ENCODE assay signal across 19 cellular contexts in the genomic region with DNA sequence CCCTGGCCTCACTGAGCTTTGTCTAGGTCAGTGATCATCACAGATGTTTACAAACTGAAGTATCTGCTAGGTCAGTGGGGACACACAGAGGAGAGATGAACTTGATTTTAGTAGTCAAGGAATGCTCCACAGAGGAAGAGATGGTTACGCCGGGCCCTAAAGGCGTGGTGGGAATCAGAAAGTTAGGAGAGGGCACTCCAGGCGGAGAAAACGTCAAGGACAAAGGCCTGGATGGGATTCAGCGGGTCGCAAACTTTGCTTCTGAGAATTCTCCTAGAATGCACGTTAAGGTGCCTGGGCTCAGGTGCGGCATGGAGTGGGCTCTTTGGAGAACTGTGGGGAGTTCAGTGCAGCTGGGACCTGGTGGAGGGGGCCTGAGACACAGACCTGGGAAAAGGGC.
DNase-seq lines count a peak whose midpoint lies in the region; TF ChIP-seq lines count a peak whose summit lies in the region.
"Had no signal": no experiment of that assay in that cellular context is flagged by ENCODE, and none has a peak within 500 bp of the region (broad histone marks: within the 10 kb centered on the region; RNA-seq: fewer than 3 reads in every experiment).

No MANE protein-coding gene starts in this region.

- in situ Hi-C loops in GM13977 (cut with MboI; ENCODE audit: low pct_unique_long_range_greater_than_20kb, low sequenced_read_pairs, unreplicated experiment), result no loop called here

- no peak for TF ChIP-seq POLR2A in breast epithelium (IDR thresholded peaks at IDR 0.05)

- H2AFZ ChIP-seq in osteoblast (ENCODE audit: low read length), result no peak overlapping the region
- H2AFZ ChIP-seq: GM23338 had no signal

- CTCF ChIA-PET in MCF 10A (lab: Yijun Ruan, JAX), result interaction anchor here (0.5 to 1.1 kb wide), 4 partner anchors 14 to 508 kb away, joined by 3 read pairs; no protein-coding TSS in a partner anchor

- intact Hi-C loops in MCF 10A (cut with micrococcal nuclease) (no loop called here), breast epithelium (cut with DNase I; ENCODE audit: low total_unique reads) (no loop called here)

- H3K4me1 ChIP-seq in breast epithelium (no peaks in the 10 kb centered on the region), osteoblast (ENCODE audit: insufficient read depth, low read length) (no peaks in the 10 kb centered on the region)

- H4K20me1 ChIP-seq in osteoblast (ENCODE audit: insufficient read depth, low read length), result no peaks in the 10 kb centered on the region
- H4K20me1 ChIP-seq: BLaER1 had no signal

- no peaks in the 10 kb centered on the region for H3K36me3 ChIP-seq in breast epithelium
- H3K36me3 ChIP-seq in osteoblast (ENCODE audit: insufficient read depth, low read length), result no peaks in the 10 kb centered on the region
- H3K36me3 ChIP-seq: BLaER1 had no signal

- H3K4me3 Mint-ChIP-seq in MCF 10A (ENCODE audit: unreplicated experiment), result no peak overlapping the region
- H3K4me3 Mint-ChIP-seq: B cell; CD14-positive monocyte; CD4-positive, alpha-beta T cell; CD8-positive, alpha-beta memory T cell; GM23338; H9 had no signal

- H3K9me3 ChIP-seq in breast epithelium (no peaks in the 10 kb centered on the region), osteoblast (ENCODE audit: low read depth, low read length) (no peaks in the 10 kb centered on the region)

- H3K4me2 ChIP-seq in osteoblast (ENCODE audit: insufficient read depth, low read length), result no peak overlapping the region
- H3K4me2 ChIP-seq: GM23338 had no signal

- DNase-seq in MCF 10A (ENCODE audit: unreplicated experiment) (no peak), breast epithelium (ENCODE audit: low spot score in 2 of 2) (no peak), osteoblast (ENCODE audit: insufficient read length, low spot score, missing footprints) (peak; percentile 73), substantia nigra (lab: John Stamatoyannopoulos, UW) (no peak), GM13977 (ENCODE audit: low spot score) (no peak), HuH-7.5 (ENCODE audit: low spot score) (no peak)
- DNase-seq: CD4-positive, alpha-beta T cell; CD8-positive, alpha-beta memory T cell; DMS 273 treated with DMSO at 0.1 percent for 48 hours; DMS79; EL; GDM1; H9 had no signal

- no peak for TF ChIP-seq CTCF in MCF 10A (IDR thresholded peaks at IDR 0.05; ENCODE audit: unreplicated experiment)
- no peak for TF ChIP-seq CTCF in breast epithelium (IDR thresholded peaks at IDR 0.05)
- TF ChIP-seq CTCF in osteoblast (IDR thresholded peaks at IDR 0.05; ENCODE audit: extremely low read depth, low read depth, low read length), result no peak
- TF ChIP-seq CTCF in GM13977 (IDR thresholded peaks at IDR 0.05; ENCODE audit: extremely low read depth, insufficient read depth, missing control alignments), result no peak

- H3K79me2 ChIP-seq in osteoblast (ENCODE audit: insufficient read depth, low read length), result no peaks in the 10 kb centered on the region

- H3K4me1 Mint-ChIP-seq in MCF 10A (ENCODE audit: insufficient read depth, unreplicated experiment), result peaks cover 27% of the 10 kb centered on the region
- H3K4me1 Mint-ChIP-seq: B cell; CD8-positive, alpha-beta memory T cell; GM23338 had no signal

- H3K27ac ChIP-seq in breast epithelium, result no peak overlapping the region
- H3K27ac ChIP-seq in osteoblast (ENCODE audit: low read depth, low read length), result no peak overlapping the region
- H3K27ac ChIP-seq in substantia nigra (ENCODE audit: low read depth, low read length, poor library complexity, severe bottlenecking), result peak overlapping the region; percentile 17
- H3K27ac ChIP-seq: 22Rv1, BLaER1 had no signal

- POLR2A ChIA-PET in MCF 10A (lab: Yijun Ruan, JAX), result no interaction called here

- no peaks in the 10 kb centered on the region for H3K36me3 Mint-ChIP-seq in MCF 10A (ENCODE audit: insufficient read depth, unreplicated experiment)
- H3K36me3 Mint-ChIP-seq: CD14-positive monocyte; CD8-positive, alpha-beta memory T cell had no signal

- no peak overlapping the region for H3K4me3 ChIP-seq in breast epithelium
- H3K4me3 ChIP-seq in osteoblast (ENCODE audit: insufficient read depth, low read length), result no peak overlapping the region
- H3K4me3 ChIP-seq: BLaER1, GM12878, GM23338 had no signal

- H3K9me3 Mint-ChIP-seq in MCF 10A (ENCODE audit: unreplicated experiment), result no peaks in the 10 kb centered on the region
- H3K9me3 Mint-ChIP-seq: CD4-positive, alpha-beta T cell had no signal

- peak overlapping the region; percentile 9 for H3K27ac Mint-ChIP-seq in MCF 10A (ENCODE audit: low read depth, unreplicated experiment)
- H3K27ac Mint-ChIP-seq: B cell; CD14-positive monocyte; CD4-positive, alpha-beta T cell; GM23338; H9 had no signal

- no peaks in the 10 kb centered on the region for H3K27me3 ChIP-seq in breast epithelium
- H3K27me3 ChIP-seq in osteoblast (ENCODE audit: insufficient read depth, low read length), result peaks cover 4% of the 10 kb centered on the region
- H3K27me3 ChIP-seq: BLaER1 had no signal

- no TSS peak for BruUV-seq in MCF 10A (replicated peaks; lab: Mats Ljungman, UMichigan)

- H3K27me3 Mint-ChIP-seq in MCF 10A (ENCODE audit: insufficient read depth, unreplicated experiment), result no peaks in the 10 kb centered on the region
- H3K27me3 Mint-ChIP-seq: CD4-positive, alpha-beta T cell; CD8-positive, alpha-beta memory T cell had no signal
